ENCODE assay signal across 8 cellular contexts in genomic region chr2:190882327-190882766, GRCh38. TPM values are rescaled to one million over a fixed set of nuclear protein-coding genes. Genes with fewer than 3 reads are reported as not detected.
A peak's percentile ranks its signal among the peaks of the same experiment; 100 is the strongest.
DNase-seq lines count a peak whose midpoint lies in the region; ATAC-seq, FAIRE-seq and TF ChIP-seq lines count a peak whose summit lies in the region.

No MANE protein-coding gene starts in this region.

- DNase-seq in CD14-positive monocyte (ENCODE audit: low spot score) (no peak), SK-N-MC (ENCODE audit: low read depth, low spot score) (no peak), small intestine (no peak), HUDEP-2 (lab: John Stamatoyannopoulos, UW; ENCODE audit: unreplicated experiment in 76 of 76) (no peak), NCI-H1105 treated with DMSO at 0.1 percent for 48 hours (lab: John Stamatoyannopoulos, UW) (no peak)

- ATAC-seq in GM21786 (IDR thresholded peaks at IDR 0.05; ENCODE audit: unreplicated experiment) = peak; percentile 2
- ATAC-seq in gastroesophageal sphincter = no peak
- no peak for ATAC-seq in GM18519 (IDR thresholded peaks at IDR 0.05; ENCODE audit: low FRiP score, unreplicated experiment)

- no peaks in the 10 kb centered on the region for H3K9me3 ChIP-seq in SK-N-MC (ENCODE audit: low read depth, low read length)
- no peaks in the 10 kb centered on the region for H3K9me3 ChIP-seq in gastroesophageal sphincter
- H3K9me3 ChIP-seq in small intestine (ENCODE audit: control insufficient read depth, low read depth) = no peaks in the 10 kb centered on the region

- no peak for TF ChIP-seq POLR2A in gastroesophageal sphincter (IDR thresholded peaks at IDR 0.05)

- peaks cover 3% of the 10 kb centered on the region in 2 donors for H3K36me3 Mint-ChIP-seq in CD14-positive monocyte

- 7 to 11% methylated on average over 5 of the region's 5 CpGs for WGBS in gastroesophageal sphincter (ENCODE audit: low coverage in 1 of 2), 2 donors
- WGBS in small intestine, 3 donors = 1 to 7% (median 1%) methylated on average over 5 of the region's 5 CpGs

- TF ChIP-seq EP300 in gastroesophageal sphincter (IDR thresholded peaks at IDR 0.05) = no peak

- no peaks in the 10 kb centered on the region for H3K27me3 Mint-ChIP-seq in CD14-positive monocyte (ENCODE audit: low read depth in 3 of 3)

- peak overlapping the region; percentile 42; the same call in 1 of the 2 replicates for H3K27ac ChIP-seq in SK-N-MC
- H3K27ac ChIP-seq in gastroesophageal sphincter = peak overlapping the region; percentile 90 to 96 (median 92)
- H3K27ac ChIP-seq in small intestine (ENCODE audit: low read depth in 1 of 2, low read length in 1 of 2) = peak overlapping the region; percentile 55 to 96

- H3K4me1 Mint-ChIP-seq in CD14-positive monocyte = peaks cover 43% of the 10 kb centered on the region

- H3K27me3 ChIP-seq in gastroesophageal sphincter (no peaks in the 10 kb centered on the region), small intestine (ENCODE audit: control insufficient read depth in 2 of 2, insufficient read depth in 2 of 2, low read length in 2 of 2) (no peaks in the 10 kb centered on the region)

- H3K27ac Mint-ChIP-seq in CD14-positive monocyte = peak overlapping the region; percentile 96 to 99 (median 98)

- TF ChIP-seq CTCF in CD14-positive monocyte (IDR thresholded peaks at IDR 0.05) (no peak), gastroesophageal sphincter (IDR thresholded peaks at IDR 0.05) (no peak)

- H3K4me1 ChIP-seq in gastroesophageal sphincter (peaks cover 7 to 54% (median 9%) of the 10 kb centered on the region in 3 donors), small intestine (ENCODE audit: control insufficient read depth in 2 of 2, insufficient read depth in 1 of 2, low read depth in 1 of 2, low read length in 1 of 2) (no peaks in the 10 kb centered on the region)

- FAIRE-seq in small intestine (lab: Jason Lieb, UNC) = no peak

- H3K9me3 Mint-ChIP-seq in CD14-positive monocyte = no peaks in the 10 kb centered on the region

- peak overlapping the region; percentile 80 for H3K9ac ChIP-seq in SK-N-MC (ENCODE audit: insufficient read length)

- intact Hi-C loops in CD14-positive monocyte (cut with micrococcal nuclease) = loop anchor here in 1 of 2 donors (5.0 kb wide), 2 partner anchors 140 to 735 kb away; no protein-coding TSS in a partner anchor

- H3K36me3 ChIP-seq in SK-N-MC (ENCODE audit: insufficient read depth, low read length) (no peaks in the 10 kb centered on the region; the same call in 1 of the 2 replicates), gastroesophageal sphincter (no peaks in the 10 kb centered on the region), small intestine (ENCODE audit: control insufficient read depth in 2 of 2, insufficient read depth in 2 of 2, low read length in 2 of 2) (no peaks in the 10 kb centered on the region)

- H3K4me3 ChIP-seq in SK-N-MC = peak overlapping the region; percentile 99
- H3K4me3 ChIP-seq in gastroesophageal sphincter = peak overlapping the region; percentile 89 to 96
- H3K4me3 ChIP-seq in small intestine (ENCODE audit: low read depth in 1 of 2, low read length in 2 of 2) = peak overlapping the region; percentile 97 to 99

- H3K4me3 Mint-ChIP-seq in CD14-positive monocyte = peak overlapping the region; percentile 94 to 97

RNA-seq across cellular contexts. Expression of gene GLS, which starts 1.7 kb away (rescaled TPM):
- 1 to 10 TPM; 6.0 to 9.0 TPM for polyA plus RNA-seq in CD14-positive monocyte
- total RNA-seq in gastroesophageal sphincter = 100 to 1,000 TPM in 3 of 4 donors, 10 to 100 TPM in 1; 85.4 to 219 (median 117) TPM
- polyA plus RNA-seq in small intestine = 10 to 100 TPM; 39.3 to 54.1 (median 43.2) TPM

Comparison
In these comparisons a context has a peak if more than half of its experiments do, and no peak if none do; other contexts are left out.
1. H3K27ac ChIP-seq: peak in every context shown above with its lines; median percentile 92 in gastroesophageal sphincter; 76 in small intestine; 42 in SK-N-MC.
2. RNA of gene GLS, which starts 1.7 kb away (polyA plus RNA-seq): 39.3 to 54.1 TPM in small intestine; 6.0 to 9.0 TPM in CD14-positive monocyte; every median in the first group is over 4 times any median in the second.
3. Peak in every context shown above with its lines, with median percentiles within 50 percentile points of each other: H3K4me3 ChIP-seq.